In the genomic region with DNA sequence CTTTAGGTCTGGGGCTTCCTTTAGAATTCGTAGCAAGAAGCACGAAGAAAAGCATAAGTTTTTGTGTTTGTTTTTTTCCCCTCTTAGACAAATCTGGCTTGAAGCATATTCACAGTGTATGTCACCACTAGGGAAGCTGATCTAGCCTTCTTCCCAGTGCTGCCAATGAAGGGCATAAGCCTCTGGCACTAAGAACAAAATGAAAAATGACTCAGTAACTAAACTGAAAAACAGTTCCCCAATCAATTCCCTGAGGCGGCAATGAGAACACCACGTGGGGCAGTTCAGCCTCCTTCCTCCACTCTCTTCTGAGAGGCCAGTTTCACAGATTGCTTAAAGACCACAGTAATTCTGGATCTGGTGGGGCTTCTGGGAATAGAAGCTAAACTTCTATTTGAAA, we compare ENCODE assay signal across 1 cellular context.
TF ChIP-seq lines count a peak whose summit lies in the region.

No MANE protein-coding gene starts in this region.

TF ChIP-seq in GM12878, 131 proteins besides CTCF, POLR2A, EP300 and RAD21 (continued from another document):
- TF ChIP-seq, protein P1, sequence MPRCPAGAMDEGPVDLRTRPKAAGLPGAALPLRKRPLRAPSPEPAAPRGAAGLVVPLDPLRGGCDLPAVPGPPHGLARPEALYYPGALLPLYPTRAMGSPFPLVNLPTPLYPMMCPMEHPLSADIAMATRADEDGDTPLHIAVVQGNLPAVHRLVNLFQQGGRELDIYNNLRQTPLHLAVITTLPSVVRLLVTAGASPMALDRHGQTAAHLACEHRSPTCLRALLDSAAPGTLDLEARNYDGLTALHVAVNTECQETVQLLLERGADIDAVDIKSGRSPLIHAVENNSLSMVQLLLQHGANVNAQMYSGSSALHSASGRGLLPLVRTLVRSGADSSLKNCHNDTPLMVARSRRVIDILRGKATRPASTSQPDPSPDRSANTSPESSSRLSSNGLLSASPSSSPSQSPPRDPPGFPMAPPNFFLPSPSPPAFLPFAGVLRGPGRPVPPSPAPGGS (IDR thresholded peaks at IDR 0.05; ENCODE audit: borderline replicate concordance, insufficient read depth, low read depth, low read length, poor library complexity, severe bottlenecking), result no peak
